Comparison of ENCODE assay signal across 16 cellular contexts in genomic region chr12:118292836-118293235, GRCh38.
A peak's percentile ranks its signal among the peaks of the same experiment; 100 is the strongest.
DNase-seq lines count a peak whose midpoint lies in the region; ATAC-seq and TF ChIP-seq lines count a peak whose summit lies in the region.
"Had no signal": no experiment of that assay in that cellular context is flagged by ENCODE, and none has a peak within 500 bp of the region (broad histone marks: within the 10 kb centered on the region; RNA-seq: fewer than 3 reads in every experiment).

No MANE protein-coding gene starts in this region.

- no peaks in the 10 kb centered on the region for H3K4me1 ChIP-seq in neural progenitor cell
- H3K4me1 ChIP-seq: Caco-2 had no signal

- H3K4me3 ChIP-seq in epithelial cell of esophagus (ENCODE audit: low read length) (no peak overlapping the region), fibroblast of pulmonary artery (replicated peaks; ENCODE audit: low read depth, low read length) (no peak overlapping the region), neural progenitor cell (no peak overlapping the region)
- H3K4me3 ChIP-seq: GM23338 had no signal

- intact Hi-C loops in natural killer cell (cut with micrococcal nuclease): no loop called here

- no peak overlapping the region for H3K27ac ChIP-seq in neural progenitor cell
- H3K27ac ChIP-seq: C4-2B had no signal

- ATAC-seq in natural killer cell: no peak
- ATAC-seq in natural killer cell treated with Interleukin-12 subunit alpha and Interleukin-12 subunit beta and Interleukin-15 and Interleukin-18, amount 100 ng/mL, for 72 hours: no peak
- ATAC-seq in HG03378 (IDR thresholded peaks at IDR 0.05; ENCODE audit: unreplicated experiment): no peak
- ATAC-seq: GM23338 had no signal

- TF ChIP-seq CTCF in natural killer cell (IDR thresholded peaks at IDR 0.05) (no peak), epithelial cell of esophagus (IDR thresholded peaks at IDR 0.05; ENCODE audit: insufficient read depth, low read depth, low read length, missing control alignments) (no peak), fibroblast of pulmonary artery (IDR thresholded peaks at IDR 0.05; ENCODE audit: low read length, missing control alignments) (no peak), neural progenitor cell (IDR thresholded peaks at IDR 0.05) (no peak)

- H3K79me2 ChIP-seq in neural progenitor cell (ENCODE audit: low read depth): no peaks in the 10 kb centered on the region

- in situ Hi-C loops in ACHN (cut with HindIII; ENCODE audit: low pct_ligation_motif_present, low pct_unique_long_range_greater_than_20kb, low sequenced_read_pairs): no loop called here

- no peaks in the 10 kb centered on the region for H3K9me3 ChIP-seq in neural progenitor cell (ENCODE audit: low read depth)
- H3K9me3 ChIP-seq: Caco-2 had no signal

- no peak overlapping the region for H2AFZ ChIP-seq in neural progenitor cell (replicated peaks)
- H2AFZ ChIP-seq: GM23338 had no signal

- H3F3A ChIP-seq in neural progenitor cell (ENCODE audit: low read depth): no peaks in the 10 kb centered on the region

- H3K9ac ChIP-seq in neural progenitor cell: no peak overlapping the region

- H4K20me1 ChIP-seq in neural progenitor cell (ENCODE audit: low read depth): no peaks in the 10 kb centered on the region

- H3K4me3 Mint-ChIP-seq in natural killer cell: no peak overlapping the region
- H3K4me3 Mint-ChIP-seq in natural killer cell treated with Interleukin-12 subunit alpha and Interleukin-12 subunit beta and Interleukin-15 and Interleukin-18, amount 100 ng/mL, for 72 hours: no peak overlapping the region
- H3K4me3 Mint-ChIP-seq in neural progenitor cell: no peak overlapping the region
- H3K4me3 Mint-ChIP-seq: CD4-positive, alpha-beta T cell; GM23338; IgD-negative memory B cell had no signal

- H3K27me3 Mint-ChIP-seq in natural killer cell (ENCODE audit: low read depth in 2 of 2) (no peaks in the 10 kb centered on the region), neural progenitor cell (ENCODE audit: insufficient read depth, low read depth) (no peaks in the 10 kb centered on the region)
- no peaks in the 10 kb centered on the region for H3K27me3 Mint-ChIP-seq in natural killer cell treated with Interleukin-12 subunit alpha and Interleukin-12 subunit beta and Interleukin-15 and Interleukin-18, amount 100 ng/mL, for 72 hours
- H3K27me3 Mint-ChIP-seq: CD4-positive, alpha-beta T cell; IgD-negative memory B cell had no signal

- H3K4me2 ChIP-seq in neural progenitor cell: no peak overlapping the region
- H3K4me2 ChIP-seq: GM23338 had no signal

- H3K4me1 Mint-ChIP-seq in natural killer cell (peaks cover 27 to 30% of the 10 kb centered on the region in 2 donors), neural progenitor cell (no peaks in the 10 kb centered on the region)
- H3K4me1 Mint-ChIP-seq in natural killer cell treated with Interleukin-12 subunit alpha and Interleukin-12 subunit beta and Interleukin-15 and Interleukin-18, amount 100 ng/mL, for 72 hours (ENCODE audit: low read depth in 2 of 2): peaks cover 5 to 14% of the 10 kb centered on the region in 2 donors

- DNase-seq in natural killer cell (no peak), epithelial cell of esophagus (ENCODE audit: low read depth) (peak; percentile 40), fibroblast of pulmonary artery (ENCODE audit: low read depth) (peak; percentile 21), neural progenitor cell (ENCODE audit: low spot score) (no peak), ACHN (no peak)
- DNase-seq in natural killer cell treated with Interleukin-12 subunit alpha and Interleukin-12 subunit beta and Interleukin-15 and Interleukin-18, amount 100 ng/mL, for 72 hours (ENCODE audit: low spot score): no peak
- DNase-seq: 8988T; AML-193; Caco-2; CD4-positive, alpha-beta T cell; GDM1; HCEC 1CT had no signal

- H3K27ac Mint-ChIP-seq in natural killer cell (peak overlapping the region; percentile 21 to 45), neural progenitor cell (no peak overlapping the region)
- no peak overlapping the region for H3K27ac Mint-ChIP-seq in natural killer cell treated with Interleukin-12 subunit alpha and Interleukin-12 subunit beta and Interleukin-15 and Interleukin-18, amount 100 ng/mL, for 72 hours
- H3K27ac Mint-ChIP-seq: CD4-positive, alpha-beta T cell; GM23338; IgD-negative memory B cell had no signal

- H3K9me3 Mint-ChIP-seq in natural killer cell (no peaks in the 10 kb centered on the region), neural progenitor cell (no peaks in the 10 kb centered on the region)
- no peaks in the 10 kb centered on the region for H3K9me3 Mint-ChIP-seq in natural killer cell treated with Interleukin-12 subunit alpha and Interleukin-12 subunit beta and Interleukin-15 and Interleukin-18, amount 100 ng/mL, for 72 hours
- H3K9me3 Mint-ChIP-seq: CD4-positive, alpha-beta T cell; GM23338; IgD-negative memory B cell had no signal

- H3K27me3 ChIP-seq in neural progenitor cell: no peaks in the 10 kb centered on the region

- no peaks in the 10 kb centered on the region for H3K36me3 ChIP-seq in neural progenitor cell

- H3K36me3 Mint-ChIP-seq in natural killer cell (no peaks in the 10 kb centered on the region), neural progenitor cell (no peaks in the 10 kb centered on the region)
- no peaks in the 10 kb centered on the region for H3K36me3 Mint-ChIP-seq in natural killer cell treated with Interleukin-12 subunit alpha and Interleukin-12 subunit beta and Interleukin-15 and Interleukin-18, amount 100 ng/mL, for 72 hours

Comparison
In these comparisons a context has a peak if more than half of its experiments do, and no peak if none do; other contexts are left out.
1. H3K27ac Mint-ChIP-seq: peak in natural killer cell (2 of 2); none in natural killer cell treated with Interleukin-12 subunit alpha and Interleukin-12 subunit beta and Interleukin-15 and Interleukin-18, amount 100 ng/mL, for 72 hours (0 of 2) and neural progenitor cell (single experiment).
2. DNase-seq: peak in epithelial cell of esophagus (single experiment) and fibroblast of pulmonary artery (single experiment); none in natural killer cell (single experiment), natural killer cell treated with Interleukin-12 subunit alpha and Interleukin-12 subunit beta and Interleukin-15 and Interleukin-18, amount 100 ng/mL, for 72 hours (single experiment), neural progenitor cell (single experiment) and ACHN (single experiment).